In genomic region chrX:1657367-1658082, GRCh38 we compare ENCODE assay signal across 8 cellular contexts. TPM values are rescaled to one million over a fixed set of nuclear protein-coding genes. Genes with fewer than 3 reads are reported as not detected.
DNase-seq lines count a peak whose midpoint lies in the region; ATAC-seq, FAIRE-seq and TF ChIP-seq lines count a peak whose summit lies in the region.

No MANE protein-coding gene starts in this region.

- peak overlapping the region; percentile 21; the same call in 1 of the 2 replicates for H2AFZ ChIP-seq in H1 (ENCODE audit: low read length)

- no peak overlapping the region for H3K23ac ChIP-seq in H1 (ENCODE audit: insufficient read length)

- peaks cover 0 to 4% of the 10 kb centered on the region in 2 experiments; a peak in 1 of 4 replicates for H3K79me2 ChIP-seq in H1 (ENCODE audit: control insufficient read depth in 1 of 2, insufficient read depth in 2 of 2, low read length in 2 of 2)

- H3K9ac ChIP-seq in H1 (replicated peaks in 1 of 4; ENCODE audit: extremely low read depth in 1 of 4, low read depth in 3 of 4, low read length in 3 of 4): no peak overlapping the region

- no peak for FAIRE-seq in H1 (lab: Jason Lieb, UNC)

- peaks cover 4% of the 10 kb centered on the region; the same call in 1 of the 2 replicates for H3K23me2 ChIP-seq in H1 (ENCODE audit: low read depth, low read length)

- H3K9me3 Mint-ChIP-seq in progenitor cell of endocrine pancreas (ENCODE audit: low read depth): no peaks in the 10 kb centered on the region

- no peak overlapping the region for H4K8ac ChIP-seq in H1 (ENCODE audit: extremely low read depth, insufficient read depth, low read length)

- H4K20me1 ChIP-seq in H1 (replicated peaks in 1 of 2; ENCODE audit: control insufficient read depth in 1 of 2, insufficient read depth in 2 of 2, low read length in 2 of 2): no peaks in the 10 kb centered on the region

- no peak for TF ChIP-seq EP300 in H1 (IDR thresholded peaks at IDR 0.05; ENCODE audit: borderline replicate concordance in 1 of 2, low read depth in 2 of 2, low read length in 2 of 2)

- H3K27ac Mint-ChIP-seq in progenitor cell of endocrine pancreas: no peak overlapping the region

- peak overlapping the region; percentile 62 for H2BK120ac ChIP-seq in H1 (replicated peaks; ENCODE audit: low read depth, low read length)

- no peaks in the 10 kb centered on the region for H3K9me3 ChIP-seq in H1 (ENCODE audit: insufficient read depth in 2 of 2, low read depth in 1 of 2, low read length in 1 of 2)

- H2BK20ac ChIP-seq in H1 (ENCODE audit: low read length): peak overlapping the region; percentile 80; the same call in 1 of the 2 replicates

- no peak for TF ChIP-seq CTCF in H1 (IDR thresholded peaks at IDR 0.05; ENCODE audit: control extremely low read depth in 1 of 3, insufficient read depth in 1 of 3, low read depth in 1 of 3, low read length in 3 of 3)
- no peak for TF ChIP-seq CTCF in progenitor cell of endocrine pancreas (IDR thresholded peaks at IDR 0.05; ENCODE audit: unreplicated experiment)

- no peak overlapping the region for H3K56ac ChIP-seq in H1 (replicated peaks; ENCODE audit: insufficient read length, low read depth, low read length)

- 70% methylated on average over 13 of the region's 13 CpGs; no CpG with 5 or more reads in 1 of the 2 experiments for WGBS in H1 (ENCODE audit: extremely low coverage in 1 of 2, insufficient coverage in 1 of 2, insufficient read length in 1 of 2, insufficient replicate concordance in 2 of 2, low coverage in 1 of 2, low lambda C conversion rate in 2 of 2, missing lambda C conversion rate in 1 of 2), 2 experiments

- peak in 1 of 2 experiments; percentile 22; a peak in 1 of 4 replicates for TF ChIP-seq RAD21 in H1 (IDR thresholded peaks at IDR 0.05 in 1 of 2, conservative IDR thresholded peaks at IDR 0.05 in 1 of 2; ENCODE audit: low read depth in 2 of 2, low read length in 2 of 2)

- intact Hi-C loops in posterior vena cava (cut with DNase I): loop anchor here in 1 of 2 donors (10.0 kb wide), 1 partner anchor 937 kb away; no protein-coding TSS in a partner anchor

- peaks cover 4% of the 10 kb centered on the region for H3K4me1 Mint-ChIP-seq in progenitor cell of endocrine pancreas (ENCODE audit: low read depth)

- no peak overlapping the region for H3K4me3 ChIP-seq in H1 (ENCODE audit: extremely low read depth in 1 of 4, insufficient read depth in 2 of 4, low read depth in 3 of 4, low read length in 4 of 4)

- H3K27me3 Mint-ChIP-seq in progenitor cell of endocrine pancreas: peaks cover 3% of the 10 kb centered on the region

- H3K18ac ChIP-seq in H1 (ENCODE audit: extremely low read depth, low read length): peak overlapping the region; percentile 25

- no peaks in the 10 kb centered on the region for H3K36me3 Mint-ChIP-seq in progenitor cell of endocrine pancreas (ENCODE audit: insufficient read depth)

- no peak overlapping the region for H3K4me2 ChIP-seq in H1 (ENCODE audit: insufficient read depth in 1 of 2, low read depth in 2 of 2, low read length in 2 of 2)

- ATAC-seq in GM18502 (IDR thresholded peaks at IDR 0.05; ENCODE audit: poor library complexity, unreplicated experiment): peak; percentile 48

- peak overlapping the region; percentile 78; the same call in 1 of the 2 replicates for H2BK5ac ChIP-seq in H1 (ENCODE audit: low read depth, low read length)

- POLR2A ChIA-PET in H1 (lab: Charles Lee; ENCODE audit: partially characterized antibody): no interaction called here

- H3K4me1 ChIP-seq in H1 (replicated peaks in 1 of 4; ENCODE audit: control insufficient read depth in 3 of 4, insufficient read depth in 4 of 4, low read length in 3 of 4): peaks cover 0 to 2% (median 0%) of the 10 kb centered on the region in 4 experiments; a peak in 3 of 7 replicates

- H3K27ac ChIP-seq in H1 (ENCODE audit: low read depth, low read length): no peak overlapping the region

- H2BK12ac ChIP-seq in H1 (ENCODE audit: low read depth, low read length): peak overlapping the region; percentile 60; the same call in 1 of the 2 replicates

- peak overlapping the region; percentile 52 for H4K91ac ChIP-seq in H1 (replicated peaks; ENCODE audit: insufficient read length, low read length)

- TF ChIP-seq POLR2A in H1 (IDR thresholded peaks at IDR 0.05; ENCODE audit: control extremely low read depth in 1 of 2, low read depth in 2 of 2, low read length in 2 of 2): no peak

- peak overlapping the region; percentile 19 for H3K4ac ChIP-seq in H1 (replicated peaks; ENCODE audit: insufficient read length, low read depth, low read length)

- peak overlapping the region; percentile 31; the same call in 1 of the 2 replicates for H2BK15ac ChIP-seq in H1 (ENCODE audit: low read length)

- H4K5ac ChIP-seq in H1 (ENCODE audit: insufficient read length, low read depth, low read length): no peak overlapping the region

- no peaks in the 10 kb centered on the region for H3K27me3 ChIP-seq in H1 (replicated peaks in 1 of 4; ENCODE audit: control insufficient read depth in 3 of 4, extremely low read depth in 1 of 4, insufficient read depth in 3 of 4, low read length in 3 of 4)

- no peak overlapping the region for H3K4me3 Mint-ChIP-seq in progenitor cell of endocrine pancreas (ENCODE audit: low read depth)

- no peaks in the 10 kb centered on the region for H3K36me3 ChIP-seq in H1 (ENCODE audit: control insufficient read depth in 2 of 4, insufficient read depth in 4 of 4, low read length in 3 of 4)

- DNase-seq in H4 (ENCODE audit: low spot score): peak; percentile 39
- peak; percentile 38 for DNase-seq in NCI-H128 (lab: John Stamatoyannopoulos, UW; ENCODE audit: unreplicated experiment)
- DNase-seq in activated CD4-positive, alpha-beta T cell treated with anti-CD3 and anti-CD28 coated beads for 24 hours (ENCODE audit: low read depth in 2 of 2): peak; percentile 18 to 28
- no peak for DNase-seq in H1 (ENCODE audit: low read depth in 1 of 2, low spot score in 2 of 2)
- DNase-seq in posterior vena cava (ENCODE audit: low spot score): peak; percentile 74
- DNase-seq in NCI-H2029 (lab: John Stamatoyannopoulos, UW): no peak
- no peak for DNase-seq in progenitor cell of endocrine pancreas (ENCODE audit: low spot score, unreplicated experiment)

- H2AK5ac ChIP-seq in H1 (ENCODE audit: low read depth, low read length): no peak overlapping the region

- CTCF ChIA-PET in H1 (lab: Charles Lee; ENCODE audit: partially characterized antibody): no interaction called here

- no peak overlapping the region for H3K14ac ChIP-seq in H1 (ENCODE audit: insufficient read length)

- no peaks in the 10 kb centered on the region for H3K79me1 ChIP-seq in H1 (ENCODE audit: low read depth, low read length)

TF ChIP-seq in H1, 55 proteins besides CTCF, POLR2A, EP300 and RAD21:
- TF ChIP-seq HDAC6 (IDR thresholded peaks at IDR 0.05; ENCODE audit: low read depth, low read length) (no peak), SIX5 (IDR thresholded peaks at IDR 0.05; ENCODE audit: low read depth, low read length) (no peak), KDM4A (IDR thresholded peaks at IDR 0.05; ENCODE audit: low read depth, low read length, severe bottlenecking) (no peak), SP4 (IDR thresholded peaks at IDR 0.05; ENCODE audit: low read length) (no peak), KDM1A (IDR thresholded peaks at IDR 0.05; ENCODE audit: borderline replicate concordance, low read length) (no peak), RFX5 (IDR thresholded peaks at IDR 0.05; ENCODE audit: borderline replicate concordance, low read depth, low read length) (no peak)
TF ChIP-seq in H1: peak in this region for 0.

RNA-seq across cellular contexts. Expression of gene ASMT, which starts 42.7 kb away (rescaled TPM):
- not detected in 2 replicates for total RNA-seq in H4 (2014; rRNA removed; shearing (Covaris generic))
- total RNA-seq in H1 (2021; fragmentation: NEBNext Ultra II Directional; extraction: Animal tissue kit (Norgen Biotek cat#: 25700)): 1.4 and 1.5 TPM in 2 replicates
- 2.6 and 3.1 TPM in 2 replicates for polyA plus RNA-seq in H1 (2011; rRNA removed)
- polyA plus RNA-seq in H1 (2011; cell fraction: cytosol; rRNA removed): 2.8 TPM
- polyA plus RNA-seq in H1 (2011; cell fraction: nucleus; rRNA removed): 1.7 TPM
- polyA plus RNA-seq in H1 (2012, experiment 1 of 2): 2.6 to 3.1 TPM (median 2.7 TPM) in 4 replicates
- 1.7 TPM for polyA plus RNA-seq in H1 (2012, experiment 2 of 2)
- polyA plus RNA-seq in H1 (2013, experiment 1 of 2): 0.26 TPM
- polyA plus RNA-seq in H1 (2013, experiment 2 of 2): 0.37 TPM
- polyA minus RNA-seq in H1 (2011; rRNA and poly(A)+ RNA removed): 2.2 and 5.2 TPM in 2 replicates
- 1.1 TPM for polyA minus RNA-seq in H1 (2011; cell fraction: cytosol; rRNA and poly(A)+ RNA removed)
- not detected for polyA minus RNA-seq in H1 (2011; cell fraction: nucleus; rRNA and poly(A)+ RNA removed)
- under 1 TPM; 0.33 to 0.97 TPM for total RNA-seq in posterior vena cava
- 0.36 TPM in 1 of 2 replicates, not detected in the other for total RNA-seq in progenitor cell of endocrine pancreas

Comparison
In these comparisons a context has a peak if more than half of its experiments do, and no peak if none do; other contexts are left out.
1. DNase-seq: peak in H4 (single experiment), NCI-H128 (single experiment), activated CD4-positive, alpha-beta T cell treated with anti-CD3 and anti-CD28 coated beads for 24 hours (2 of 2) and posterior vena cava (single experiment); none in H1 (0 of 2), NCI-H2029 (single experiment) and progenitor cell of endocrine pancreas (single experiment).